3 cellular contexts compared by ENCODE assay signal in the genomic region with DNA sequence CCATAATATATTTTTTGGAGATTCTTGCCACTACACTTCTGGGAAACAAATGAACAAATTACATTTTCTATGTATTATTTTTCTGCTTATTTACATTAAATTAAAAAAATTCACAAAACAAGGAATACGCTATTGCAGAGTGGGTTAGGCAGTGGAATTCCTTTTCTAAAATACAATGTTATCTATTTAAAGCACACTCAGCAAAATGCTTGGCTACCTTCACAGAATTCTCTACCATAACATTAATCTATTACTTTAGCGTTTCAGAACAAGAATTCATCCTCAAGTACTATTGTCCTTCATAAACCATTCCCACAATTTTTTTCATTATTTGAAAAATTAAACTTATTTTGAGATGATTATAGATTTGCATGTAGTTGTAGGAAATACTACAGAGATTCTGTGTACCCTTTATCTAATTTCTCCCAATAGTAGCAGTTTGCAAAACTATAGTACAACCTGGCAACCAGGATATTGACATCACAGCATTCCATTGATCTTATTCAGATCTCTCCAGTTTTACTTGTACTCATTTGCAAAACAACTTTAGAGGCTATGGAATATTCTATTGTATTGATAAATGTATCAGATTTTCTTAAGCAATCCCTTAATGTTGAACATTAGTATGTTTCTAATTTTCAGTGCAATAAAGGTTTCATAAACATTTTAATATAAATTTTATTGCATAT.
TF ChIP-seq lines count a peak whose summit lies in the region.

No MANE protein-coding gene starts in this region.

TF ChIP-seq in HepG2, 621 proteins besides CTCF, POLR2A, EP300 and RAD21:
- peak; percentile 90 for TF ChIP-seq MAFF (IDR thresholded peaks at IDR 0.05; ENCODE audit: low read depth, low read length)
- TF ChIP-seq ZNF335 (CRISPR knock-in tag; IDR thresholded peaks at IDR 0.05), result no peak
- TF ChIP-seq MAFK (conservative IDR thresholded peaks at IDR 0.05 in 1 of 2, IDR thresholded peaks at IDR 0.05 in 1 of 2; ENCODE audit: low read length in 2 of 2), result peak; percentile 86 to 92
- TF ChIP-seq ZNF296 (CRISPR knock-in tag; conservative IDR thresholded peaks at IDR 0.05), result no peak
TF ChIP-seq in HepG2: peak in this region for 2.

TF ChIP-seq in K562, 482 proteins besides CTCF, POLR2A, EP300 and RAD21 (continues in another document):
- TF ChIP-seq ZNF316 (IDR thresholded peaks at IDR 0.05) (peak; percentile 61; the same call in 1 of the 2 replicates), PCBP1 (IDR thresholded peaks at IDR 0.05; ENCODE audit: low read depth, low read length, poor library complexity, severe bottlenecking) (no peak), KDM5B (IDR thresholded peaks at IDR 0.05; ENCODE audit: insufficient replicate concordance, low read depth, low read length) (no peak), SIN3B (IDR thresholded peaks at IDR 0.05; ENCODE audit: low read depth) (no peak), MAFG (tag; conservative IDR thresholded peaks at IDR 0.05) (peak; percentile 36; the same call in 1 of the 2 replicates), C11orf30 (IDR thresholded peaks at IDR 0.05; ENCODE audit: low read depth) (peak; percentile 40; the same call in 1 of the 2 replicates), MAFK (IDR thresholded peaks at IDR 0.05; ENCODE audit: low read length) (peak; percentile 51; the same call in 1 of the 2 replicates), ZNF644 (tag; IDR thresholded peaks at IDR 0.05; ENCODE audit: low read depth) (no peak)
- TF ChIP-seq, protein P1, sequence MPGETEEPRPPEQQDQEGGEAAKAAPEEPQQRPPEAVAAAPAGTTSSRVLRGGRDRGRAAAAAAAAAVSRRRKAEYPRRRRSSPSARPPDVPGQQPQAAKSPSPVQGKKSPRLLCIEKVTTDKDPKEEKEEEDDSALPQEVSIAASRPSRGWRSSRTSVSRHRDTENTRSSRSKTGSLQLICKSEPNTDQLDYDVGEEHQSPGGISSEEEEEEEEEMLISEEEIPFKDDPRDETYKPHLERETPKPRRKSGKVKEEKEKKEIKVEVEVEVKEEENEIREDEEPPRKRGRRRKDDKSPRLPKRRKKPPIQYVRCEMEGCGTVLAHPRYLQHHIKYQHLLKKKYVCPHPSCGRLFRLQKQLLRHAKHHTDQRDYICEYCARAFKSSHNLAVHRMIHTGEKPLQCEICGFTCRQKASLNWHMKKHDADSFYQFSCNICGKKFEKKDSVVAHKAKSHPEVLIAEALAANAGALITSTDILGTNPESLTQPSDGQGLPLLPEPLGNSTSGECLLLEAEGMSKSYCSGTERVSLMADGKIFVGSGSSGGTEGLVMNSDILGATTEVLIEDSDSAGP (CRISPR knock-in tag; IDR thresholded peaks at IDR 0.05), result no peak
- TF ChIP-seq, protein P2, sequence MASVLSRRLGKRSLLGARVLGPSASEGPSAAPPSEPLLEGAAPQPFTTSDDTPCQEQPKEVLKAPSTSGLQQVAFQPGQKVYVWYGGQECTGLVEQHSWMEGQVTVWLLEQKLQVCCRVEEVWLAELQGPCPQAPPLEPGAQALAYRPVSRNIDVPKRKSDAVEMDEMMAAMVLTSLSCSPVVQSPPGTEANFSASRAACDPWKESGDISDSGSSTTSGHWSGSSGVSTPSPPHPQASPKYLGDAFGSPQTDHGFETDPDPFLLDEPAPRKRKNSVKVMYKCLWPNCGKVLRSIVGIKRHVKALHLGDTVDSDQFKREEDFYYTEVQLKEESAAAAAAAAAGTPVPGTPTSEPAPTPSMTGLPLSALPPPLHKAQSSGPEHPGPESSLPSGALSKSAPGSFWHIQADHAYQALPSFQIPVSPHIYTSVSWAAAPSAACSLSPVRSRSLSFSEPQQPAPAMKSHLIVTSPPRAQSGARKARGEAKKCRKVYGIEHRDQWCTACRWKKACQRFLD (CRISPR knock-in tag; IDR thresholded peaks at IDR 0.05), result no peak

TF ChIP-seq in WTC11, 78 proteins besides CTCF, POLR2A, EP300 and RAD21 (continued from another document):
- TF ChIP-seq ZNF317 (CRISPR knock-in tag; IDR thresholded peaks at IDR 0.05; ENCODE audit: borderline replicate concordance, low read depth), result no peak
- no peak for TF ChIP-seq TP53 (CRISPR knock-in tag; IDR thresholded peaks at IDR 0.05)
- no peak for TF ChIP-seq JAZF1 (CRISPR knock-in tag; IDR thresholded peaks at IDR 0.05)
- no peak for TF ChIP-seq ZNF416 (CRISPR knock-in tag; IDR thresholded peaks at IDR 0.05)
- no peak for TF ChIP-seq SP1 (CRISPR knock-in tag; conservative IDR thresholded peaks at IDR 0.05)
- TF ChIP-seq, protein P3, sequence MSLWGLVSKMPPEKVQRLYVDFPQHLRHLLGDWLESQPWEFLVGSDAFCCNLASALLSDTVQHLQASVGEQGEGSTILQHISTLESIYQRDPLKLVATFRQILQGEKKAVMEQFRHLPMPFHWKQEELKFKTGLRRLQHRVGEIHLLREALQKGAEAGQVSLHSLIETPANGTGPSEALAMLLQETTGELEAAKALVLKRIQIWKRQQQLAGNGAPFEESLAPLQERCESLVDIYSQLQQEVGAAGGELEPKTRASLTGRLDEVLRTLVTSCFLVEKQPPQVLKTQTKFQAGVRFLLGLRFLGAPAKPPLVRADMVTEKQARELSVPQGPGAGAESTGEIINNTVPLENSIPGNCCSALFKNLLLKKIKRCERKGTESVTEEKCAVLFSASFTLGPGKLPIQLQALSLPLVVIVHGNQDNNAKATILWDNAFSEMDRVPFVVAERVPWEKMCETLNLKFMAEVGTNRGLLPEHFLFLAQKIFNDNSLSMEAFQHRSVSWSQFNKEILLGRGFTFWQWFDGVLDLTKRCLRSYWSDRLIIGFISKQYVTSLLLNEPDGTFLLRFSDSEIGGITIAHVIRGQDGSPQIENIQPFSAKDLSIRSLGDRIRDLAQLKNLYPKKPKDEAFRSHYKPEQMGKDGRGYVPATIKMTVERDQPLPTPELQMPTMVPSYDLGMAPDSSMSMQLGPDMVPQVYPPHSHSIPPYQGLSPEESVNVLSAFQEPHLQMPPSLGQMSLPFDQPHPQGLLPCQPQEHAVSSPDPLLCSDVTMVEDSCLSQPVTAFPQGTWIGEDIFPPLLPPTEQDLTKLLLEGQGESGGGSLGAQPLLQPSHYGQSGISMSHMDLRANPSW (CRISPR knock-in tag; conservative IDR thresholded peaks at IDR 0.05; ENCODE audit: low read depth), result no peak
- TF ChIP-seq ZNF219 (CRISPR knock-in tag; IDR thresholded peaks at IDR 0.05; ENCODE audit: borderline replicate concordance), result no peak
- no peak for TF ChIP-seq SOX15 (CRISPR knock-in tag; IDR thresholded peaks at IDR 0.05)
- no peak for TF ChIP-seq ZNF423 (CRISPR knock-in tag; IDR thresholded peaks at IDR 0.05)
- TF ChIP-seq, protein P4, sequence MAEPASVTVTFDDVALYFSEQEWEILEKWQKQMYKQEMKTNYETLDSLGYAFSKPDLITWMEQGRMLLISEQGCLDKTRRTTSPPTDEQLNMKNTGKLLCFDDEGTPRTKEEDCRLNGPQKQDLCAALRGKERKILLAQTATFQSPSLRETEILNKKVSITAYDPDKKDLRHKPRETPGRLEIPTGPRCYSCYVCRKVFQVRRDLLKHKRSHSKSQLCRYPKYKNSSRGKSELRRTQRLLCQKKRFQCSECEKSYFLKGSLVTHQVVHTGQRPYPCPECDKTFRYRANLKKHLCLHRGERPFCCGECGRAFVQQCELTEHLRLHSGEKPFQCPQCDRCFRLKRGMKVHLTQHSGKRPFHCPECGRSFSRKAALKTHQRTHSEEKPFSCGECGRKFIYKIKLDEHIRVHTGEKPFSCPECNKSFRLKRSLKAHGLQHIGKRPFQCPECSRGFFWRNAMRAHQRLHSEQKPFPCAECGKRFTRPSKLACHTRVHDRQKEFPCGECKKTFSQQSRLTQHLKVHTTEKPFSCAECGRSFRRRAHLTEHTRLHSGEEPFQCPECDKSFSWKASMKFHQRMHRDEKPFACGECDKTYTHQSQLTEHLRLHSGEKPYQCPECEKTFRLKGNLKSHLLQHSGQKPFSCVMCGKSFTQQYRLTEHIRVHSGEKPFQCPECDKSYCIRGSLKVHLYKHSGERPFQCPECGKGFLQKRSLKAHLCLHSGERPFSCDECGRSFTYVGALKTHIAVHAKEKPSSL (CRISPR knock-in tag; conservative IDR thresholded peaks at IDR 0.05), result no peak
- TF ChIP-seq, protein P5, sequence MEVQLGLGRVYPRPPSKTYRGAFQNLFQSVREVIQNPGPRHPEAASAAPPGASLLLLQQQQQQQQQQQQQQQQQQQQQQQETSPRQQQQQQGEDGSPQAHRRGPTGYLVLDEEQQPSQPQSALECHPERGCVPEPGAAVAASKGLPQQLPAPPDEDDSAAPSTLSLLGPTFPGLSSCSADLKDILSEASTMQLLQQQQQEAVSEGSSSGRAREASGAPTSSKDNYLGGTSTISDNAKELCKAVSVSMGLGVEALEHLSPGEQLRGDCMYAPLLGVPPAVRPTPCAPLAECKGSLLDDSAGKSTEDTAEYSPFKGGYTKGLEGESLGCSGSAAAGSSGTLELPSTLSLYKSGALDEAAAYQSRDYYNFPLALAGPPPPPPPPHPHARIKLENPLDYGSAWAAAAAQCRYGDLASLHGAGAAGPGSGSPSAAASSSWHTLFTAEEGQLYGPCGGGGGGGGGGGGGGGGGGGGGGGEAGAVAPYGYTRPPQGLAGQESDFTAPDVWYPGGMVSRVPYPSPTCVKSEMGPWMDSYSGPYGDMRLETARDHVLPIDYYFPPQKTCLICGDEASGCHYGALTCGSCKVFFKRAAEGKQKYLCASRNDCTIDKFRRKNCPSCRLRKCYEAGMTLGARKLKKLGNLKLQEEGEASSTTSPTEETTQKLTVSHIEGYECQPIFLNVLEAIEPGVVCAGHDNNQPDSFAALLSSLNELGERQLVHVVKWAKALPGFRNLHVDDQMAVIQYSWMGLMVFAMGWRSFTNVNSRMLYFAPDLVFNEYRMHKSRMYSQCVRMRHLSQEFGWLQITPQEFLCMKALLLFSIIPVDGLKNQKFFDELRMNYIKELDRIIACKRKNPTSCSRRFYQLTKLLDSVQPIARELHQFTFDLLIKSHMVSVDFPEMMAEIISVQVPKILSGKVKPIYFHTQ (CRISPR knock-in tag; IDR thresholded peaks at IDR 0.05), result no peak
- TF ChIP-seq, protein P6, sequence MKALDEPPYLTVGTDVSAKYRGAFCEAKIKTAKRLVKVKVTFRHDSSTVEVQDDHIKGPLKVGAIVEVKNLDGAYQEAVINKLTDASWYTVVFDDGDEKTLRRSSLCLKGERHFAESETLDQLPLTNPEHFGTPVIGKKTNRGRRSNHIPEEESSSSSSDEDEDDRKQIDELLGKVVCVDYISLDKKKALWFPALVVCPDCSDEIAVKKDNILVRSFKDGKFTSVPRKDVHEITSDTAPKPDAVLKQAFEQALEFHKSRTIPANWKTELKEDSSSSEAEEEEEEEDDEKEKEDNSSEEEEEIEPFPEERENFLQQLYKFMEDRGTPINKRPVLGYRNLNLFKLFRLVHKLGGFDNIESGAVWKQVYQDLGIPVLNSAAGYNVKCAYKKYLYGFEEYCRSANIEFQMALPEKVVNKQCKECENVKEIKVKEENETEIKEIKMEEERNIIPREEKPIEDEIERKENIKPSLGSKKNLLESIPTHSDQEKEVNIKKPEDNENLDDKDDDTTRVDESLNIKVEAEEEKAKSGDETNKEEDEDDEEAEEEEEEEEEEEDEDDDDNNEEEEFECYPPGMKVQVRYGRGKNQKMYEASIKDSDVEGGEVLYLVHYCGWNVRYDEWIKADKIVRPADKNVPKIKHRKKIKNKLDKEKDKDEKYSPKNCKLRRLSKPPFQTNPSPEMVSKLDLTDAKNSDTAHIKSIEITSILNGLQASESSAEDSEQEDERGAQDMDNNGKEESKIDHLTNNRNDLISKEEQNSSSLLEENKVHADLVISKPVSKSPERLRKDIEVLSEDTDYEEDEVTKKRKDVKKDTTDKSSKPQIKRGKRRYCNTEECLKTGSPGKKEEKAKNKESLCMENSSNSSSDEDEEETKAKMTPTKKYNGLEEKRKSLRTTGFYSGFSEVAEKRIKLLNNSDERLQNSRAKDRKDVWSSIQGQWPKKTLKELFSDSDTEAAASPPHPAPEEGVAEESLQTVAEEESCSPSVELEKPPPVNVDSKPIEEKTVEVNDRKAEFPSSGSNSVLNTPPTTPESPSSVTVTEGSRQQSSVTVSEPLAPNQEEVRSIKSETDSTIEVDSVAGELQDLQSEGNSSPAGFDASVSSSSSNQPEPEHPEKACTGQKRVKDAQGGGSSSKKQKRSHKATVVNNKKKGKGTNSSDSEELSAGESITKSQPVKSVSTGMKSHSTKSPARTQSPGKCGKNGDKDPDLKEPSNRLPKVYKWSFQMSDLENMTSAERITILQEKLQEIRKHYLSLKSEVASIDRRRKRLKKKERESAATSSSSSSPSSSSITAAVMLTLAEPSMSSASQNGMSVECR (CRISPR knock-in tag; IDR thresholded peaks at IDR 0.05; ENCODE audit: borderline replicate concordance), result no peak
- no peak for TF ChIP-seq ZBTB21 (CRISPR knock-in tag; IDR thresholded peaks at IDR 0.05; ENCODE audit: borderline replicate concordance)
- TF ChIP-seq, protein P7, sequence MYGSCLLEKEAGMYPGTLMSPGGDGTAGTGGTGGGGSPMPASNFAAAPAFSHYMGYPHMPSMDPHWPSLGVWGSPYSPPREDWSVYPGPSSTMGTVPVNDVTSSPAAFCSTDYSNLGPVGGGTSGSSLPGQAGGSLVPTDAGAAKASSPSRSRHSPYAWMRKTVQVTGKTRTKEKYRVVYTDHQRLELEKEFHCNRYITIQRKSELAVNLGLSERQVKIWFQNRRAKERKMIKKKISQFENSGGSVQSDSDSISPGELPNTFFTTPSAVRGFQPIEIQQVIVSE (CRISPR knock-in tag; IDR thresholded peaks at IDR 0.05; ENCODE audit: borderline replicate concordance), result no peak
- TF ChIP-seq, protein P8, sequence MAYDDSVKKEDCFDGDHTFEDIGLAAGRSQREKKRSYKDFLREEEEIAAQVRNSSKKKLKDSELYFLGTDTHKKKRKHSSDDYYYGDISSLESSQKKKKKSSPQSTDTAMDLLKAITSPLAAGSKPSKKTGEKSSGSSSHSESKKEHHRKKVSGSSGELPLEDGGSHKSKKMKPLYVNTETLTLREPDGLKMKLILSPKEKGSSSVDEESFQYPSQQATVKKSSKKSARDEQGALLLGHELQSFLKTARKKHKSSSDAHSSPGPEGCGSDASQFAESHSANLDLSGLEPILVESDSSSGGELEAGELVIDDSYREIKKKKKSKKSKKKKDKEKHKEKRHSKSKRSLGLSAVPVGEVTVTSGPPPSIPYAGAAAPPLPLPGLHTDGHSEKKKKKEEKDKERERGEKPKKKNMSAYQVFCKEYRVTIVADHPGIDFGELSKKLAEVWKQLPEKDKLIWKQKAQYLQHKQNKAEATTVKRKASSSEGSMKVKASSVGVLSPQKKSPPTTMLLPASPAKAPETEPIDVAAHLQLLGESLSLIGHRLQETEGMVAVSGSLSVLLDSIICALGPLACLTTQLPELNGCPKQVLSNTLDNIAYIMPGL (CRISPR knock-in tag; IDR thresholded peaks at IDR 0.05), result no peak
- no peak for TF ChIP-seq JUN (CRISPR knock-in tag; IDR thresholded peaks at IDR 0.05)
- no peak for TF ChIP-seq ZNF396 (CRISPR knock-in tag; IDR thresholded peaks at IDR 0.05; ENCODE audit: borderline replicate concordance)
- no peak for TF ChIP-seq NR3C1 (CRISPR knock-in tag; conservative IDR thresholded peaks at IDR 0.05; ENCODE audit: low read depth)
- TF ChIP-seq, protein P9, sequence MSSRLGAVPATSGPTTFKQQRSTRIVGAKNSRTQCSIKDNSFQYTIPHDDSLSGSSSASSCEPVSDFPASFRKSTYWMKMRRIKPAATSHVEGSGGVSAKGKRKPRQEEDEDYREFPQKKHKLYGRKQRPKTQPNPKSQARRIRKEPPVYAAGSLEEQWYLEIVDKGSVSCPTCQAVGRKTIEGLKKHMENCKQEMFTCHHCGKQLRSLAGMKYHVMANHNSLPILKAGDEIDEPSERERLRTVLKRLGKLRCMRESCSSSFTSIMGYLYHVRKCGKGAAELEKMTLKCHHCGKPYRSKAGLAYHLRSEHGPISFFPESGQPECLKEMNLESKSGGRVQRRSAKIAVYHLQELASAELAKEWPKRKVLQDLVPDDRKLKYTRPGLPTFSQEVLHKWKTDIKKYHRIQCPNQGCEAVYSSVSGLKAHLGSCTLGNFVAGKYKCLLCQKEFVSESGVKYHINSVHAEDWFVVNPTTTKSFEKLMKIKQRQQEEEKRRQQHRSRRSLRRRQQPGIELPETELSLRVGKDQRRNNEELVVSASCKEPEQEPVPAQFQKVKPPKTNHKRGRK (CRISPR knock-in tag; IDR thresholded peaks at IDR 0.05; ENCODE audit: borderline replicate concordance), result no peak
